In the genomic region with DNA sequence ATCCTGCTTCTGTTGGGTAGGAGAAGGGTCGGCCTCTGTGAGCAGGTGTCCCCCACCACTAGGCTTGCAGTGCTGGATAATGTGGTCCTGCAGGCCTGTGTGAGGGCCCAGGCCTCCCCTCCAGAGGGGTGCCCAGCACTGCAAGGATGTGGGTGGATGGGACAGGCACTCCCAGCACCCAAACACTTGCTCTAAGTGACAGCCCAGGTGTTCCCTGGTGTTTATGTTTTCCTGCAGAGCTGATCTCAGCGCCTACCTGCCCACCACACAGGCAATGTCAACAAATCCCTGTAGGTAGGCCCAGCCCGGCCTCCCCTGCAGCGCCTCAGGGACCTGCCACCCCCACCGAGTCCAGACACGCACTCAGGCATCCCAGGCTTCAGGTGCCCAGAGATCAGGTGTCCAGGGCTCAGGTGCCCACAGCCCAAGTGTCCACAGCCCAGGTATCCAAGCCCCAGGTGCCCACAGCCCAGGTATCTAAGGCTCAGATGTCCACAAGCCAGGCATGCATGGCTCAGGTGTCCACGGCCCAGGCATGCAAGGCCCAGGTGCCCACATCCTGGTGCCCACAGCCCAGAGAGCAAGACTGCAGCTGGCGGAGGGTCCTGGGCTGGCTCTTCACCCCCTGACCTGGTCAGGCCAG, we compare ENCODE assay signal across 13 cellular contexts. TPM values are rescaled to one million over a fixed set of nuclear protein-coding genes. Genes with fewer than 3 reads are reported as not detected.
A peak's percentile ranks its signal among the peaks of the same experiment; 100 is the strongest.
DNase-seq lines count a peak whose midpoint lies in the region; ATAC-seq, FAIRE-seq and TF ChIP-seq lines count a peak whose summit lies in the region.
"Had no signal": no experiment of that assay in that cellular context is flagged by ENCODE, and none has a peak within 500 bp of the region (broad histone marks: within the 10 kb centered on the region; RNA-seq: fewer than 3 reads in every experiment).

No MANE protein-coding gene starts in this region.

- TF ChIP-seq POLR2A in IMR-90 (IDR thresholded peaks at IDR 0.05; ENCODE audit: low read depth, low read length): no peak

- H3K36me3 ChIP-seq in CD8-positive, alpha-beta T cell (ENCODE audit: insufficient read depth, low read length): no peaks in the 10 kb centered on the region
- H3K36me3 ChIP-seq in IMR-90 (ENCODE audit: control insufficient read depth, insufficient read depth, low read length): no peaks in the 10 kb centered on the region
- H3K36me3 ChIP-seq in esophagus (ENCODE audit: control insufficient read depth in 2 of 2, insufficient read depth in 2 of 2, low read length in 1 of 2): no peaks in the 10 kb centered on the region
- H3K36me3 ChIP-seq: right lobe of liver had no signal

- no TSS peak for BruUV-seq in IMR-90 (replicated peaks; lab: Mats Ljungman, UMichigan)

- ATAC-seq in CD8-positive, alpha-beta T cell: no peak
- no peak for ATAC-seq in IMR-90 (ENCODE audit: low read depth)
- ATAC-seq in HG03565 (IDR thresholded peaks at IDR 0.05; ENCODE audit: unreplicated experiment): no peak
- ATAC-seq: PC-3 had no signal

- dilution Hi-C loops in IMR-90 (cut with HindIII; ENCODE audit: low sequenced_read_pairs, unreplicated experiment): no loop called here

- no peak overlapping the region for H3K4me3 ChIP-seq in CD8-positive, alpha-beta T cell (ENCODE audit: low read depth, low read length)
- H3K4me3 ChIP-seq in IMR-90 (ENCODE audit: insufficient read depth, low read depth, low read length): no peak overlapping the region
- no peak overlapping the region for H3K4me3 ChIP-seq in esophagus (ENCODE audit: low read depth in 1 of 2, low read length in 2 of 2)

- in situ Hi-C loops in IMR-90 (cut with MboI; ENCODE audit: low sequenced_read_pairs): no loop called here

- no peak overlapping the region for H3K4ac ChIP-seq in IMR-90 (ENCODE audit: low read depth, low read length)

- no peak overlapping the region for H3K14ac ChIP-seq in IMR-90 (replicated peaks; ENCODE audit: low read depth, low read length)

- H2BK15ac ChIP-seq in IMR-90 (ENCODE audit: low read depth, low read length): no peak overlapping the region

- CTCF ChIA-PET in CD8-positive, alpha-beta T cell (lab: Charles Lee): interaction anchor here (0.6 to 1.2 kb wide), 2 partner anchors 43 to 127 kb away, joined by 3 read pairs; no protein-coding TSS in a partner anchor
- CTCF ChIA-PET in IMR-90 (lab: Yijun Ruan, JAX): interaction anchor here (0.6 kb wide), 1 partner anchor 21 kb away, joined by 3 read pairs; no protein-coding TSS in a partner anchor

- FAIRE-seq in HTR-8/SVneo (lab: Jason Lieb, UNC): no peak
- FAIRE-seq: colon had no signal

- peak overlapping the region; percentile 84 for H3K27ac Mint-ChIP-seq in CD8-positive, alpha-beta T cell
- H3K27ac Mint-ChIP-seq in osteocyte (ENCODE audit: unreplicated experiment): no peak overlapping the region

- no peak for TF ChIP-seq CTCF in CD8-positive, alpha-beta T cell (IDR thresholded peaks at IDR 0.05)
- TF ChIP-seq CTCF in IMR-90 (conservative IDR thresholded peaks at IDR 0.05; ENCODE audit: low read depth, low read length) (no peak), osteocyte (IDR thresholded peaks at IDR 0.05) (no peak)

- no peak overlapping the region for H3K4me2 ChIP-seq in IMR-90 (ENCODE audit: low read depth, low read length)

- POLR2A ChIA-PET in CD8-positive, alpha-beta T cell (lab: Charles Lee): interaction anchor here (1.3 kb wide), 1 partner anchor 23 kb away, joined by 3 read pairs; no protein-coding TSS in a partner anchor
- POLR2A ChIA-PET in IMR-90 (lab: Charles Lee; ENCODE audit: unreplicated experiment): interaction anchor here (0.5 kb wide), 1 partner anchor 178 kb away, joined by 3 read pairs; no protein-coding TSS in a partner anchor

- H3K9ac ChIP-seq in IMR-90 (ENCODE audit: low read depth, low read length): no peak overlapping the region

- H2AK9ac ChIP-seq in IMR-90 (replicated peaks; ENCODE audit: low read depth, low read length, poor library complexity): peak overlapping the region; percentile 28

- no peak overlapping the region for H4K91ac ChIP-seq in IMR-90 (ENCODE audit: insufficient read depth, low read depth, low read length)

- WGBS in IMR-90 (ENCODE audit: extremely low coverage in 2 of 2, insufficient read length in 1 of 2), 2 experiments: 90% methylated on average over 4 of the region's 8 CpGs; no CpG with 5 or more reads in 1 of the 2 experiments
- 80 to 86% methylated on average over 8 of the region's 8 CpGs for WGBS in esophagus, 2 donors

- H3K56ac ChIP-seq in IMR-90 (ENCODE audit: extremely low read depth, insufficient read depth, low read length): no peak overlapping the region

- H3K23ac ChIP-seq in IMR-90 (ENCODE audit: low read depth, low read length): no peak overlapping the region

- peaks cover 38% of the 10 kb centered on the region for H3K4me1 Mint-ChIP-seq in CD8-positive, alpha-beta T cell (ENCODE audit: low read depth)
- peaks cover 30% of the 10 kb centered on the region for H3K4me1 Mint-ChIP-seq in osteocyte (ENCODE audit: unreplicated experiment)

- H3K27me3 ChIP-seq in CD8-positive, alpha-beta T cell (ENCODE audit: insufficient read depth, low read length): no peaks in the 10 kb centered on the region
- H3K27me3 ChIP-seq in IMR-90 (ENCODE audit: control insufficient read depth, insufficient read depth, low read length) (peaks cover 2% of the 10 kb centered on the region; the same call in 1 of the 2 replicates), esophagus (ENCODE audit: control insufficient read depth in 1 of 2, insufficient read depth in 2 of 2, low read length in 2 of 2) (no peaks in the 10 kb centered on the region)
- H3K27me3 ChIP-seq: right lobe of liver had no signal

- no peak overlapping the region for H2AK5ac ChIP-seq in IMR-90 (ENCODE audit: low read depth, low read length)

- H3K27ac ChIP-seq in CD8-positive, alpha-beta T cell (ENCODE audit: low read depth, low read length): no peak overlapping the region
- H3K27ac ChIP-seq in IMR-90 (ENCODE audit: insufficient read depth, low read length) (no peak overlapping the region), esophagus (ENCODE audit: low read depth in 2 of 2, low read length in 1 of 2) (peak overlapping the region; percentile 6 to 66)
- H3K27ac ChIP-seq: right lobe of liver had no signal

- H2BK5ac ChIP-seq in IMR-90 (ENCODE audit: low read depth, low read length, poor library complexity, severe bottlenecking): no peak overlapping the region

- no peak overlapping the region for H3K4me3 Mint-ChIP-seq in CD8-positive, alpha-beta T cell
- H3K4me3 Mint-ChIP-seq in osteocyte (ENCODE audit: unreplicated experiment): no peak overlapping the region

- H2AFZ ChIP-seq in IMR-90 (replicated peaks; ENCODE audit: low read length, poor library complexity): no peak overlapping the region

- H3K18ac ChIP-seq in IMR-90 (ENCODE audit: low read depth, low read length): no peak overlapping the region

- intact Hi-C loops in CD8-positive, alpha-beta T cell (cut with DNase I, micrococcal nuclease): loop anchor here (5.0 kb wide), 2 partner anchors 101 to 126 kb away; no protein-coding TSS in a partner anchor
- intact Hi-C loops in IMR-90 (cut with micrococcal nuclease): no loop called here

- peak in 2 of 7 experiments; percentile 9 to 47 for DNase-seq in CD8-positive, alpha-beta T cell
- DNase-seq in IMR-90: no peak
- DNase-seq in osteocyte (ENCODE audit: extremely low spot score, unreplicated experiment): peak; percentile 80
- no peak for DNase-seq in HTR-8/SVneo (ENCODE audit: insufficient read length, low spot score)
- DNase-seq in DMS153 (lab: John Stamatoyannopoulos, UW): no peak
- DNase-seq in SIG-M5 treated with dmso at 0.1 percent for 504 hours (lab: John Stamatoyannopoulos, UW; ENCODE audit: unreplicated experiment): no peak
- DNase-seq: MM.1S, PC-3, substantia nigra had no signal

- no peak overlapping the region for H2BK20ac ChIP-seq in IMR-90 (ENCODE audit: low read depth, low read length)

- no peaks in the 10 kb centered on the region for H3K9me1 ChIP-seq in IMR-90 (ENCODE audit: insufficient read depth, low read length)

- TF ChIP-seq RAD21 in IMR-90 (IDR thresholded peaks at IDR 0.05; ENCODE audit: low read length): no peak

- no peak overlapping the region for H2BK120ac ChIP-seq in IMR-90 (ENCODE audit: low read depth, low read length)

- H3K9me3 ChIP-seq in CD8-positive, alpha-beta T cell (ENCODE audit: low read length): no peaks in the 10 kb centered on the region
- H3K9me3 ChIP-seq in IMR-90 (ENCODE audit: control insufficient read depth, insufficient read depth, low read length) (no peaks in the 10 kb centered on the region), esophagus (ENCODE audit: control insufficient read depth in 2 of 2, insufficient read depth in 1 of 2, low read depth in 1 of 2, low read length in 1 of 2) (no peaks in the 10 kb centered on the region)
- H3K9me3 ChIP-seq: right lobe of liver had no signal

- no peaks in the 10 kb centered on the region for H4K20me1 ChIP-seq in IMR-90 (ENCODE audit: insufficient read depth, low read length)

- H3K79me1 ChIP-seq in IMR-90 (ENCODE audit: low read depth in 1 of 2, low read length in 2 of 2): no peaks in the 10 kb centered on the region

- H3K36me3 Mint-ChIP-seq in CD8-positive, alpha-beta T cell: no peaks in the 10 kb centered on the region
- no peaks in the 10 kb centered on the region for H3K36me3 Mint-ChIP-seq in osteocyte (ENCODE audit: unreplicated experiment)

- H3K9me3 Mint-ChIP-seq in CD8-positive, alpha-beta T cell: no peaks in the 10 kb centered on the region
- no peaks in the 10 kb centered on the region for H3K9me3 Mint-ChIP-seq in osteocyte (ENCODE audit: unreplicated experiment)

- H4K8ac ChIP-seq in IMR-90 (ENCODE audit: low read depth in 2 of 2, low read length in 2 of 2): no peak overlapping the region

- H4K5ac ChIP-seq in IMR-90 (ENCODE audit: low read depth, low read length): no peak overlapping the region

- no peaks in the 10 kb centered on the region for H3K27me3 Mint-ChIP-seq in CD8-positive, alpha-beta T cell (ENCODE audit: low read depth)
- H3K27me3 Mint-ChIP-seq in osteocyte (ENCODE audit: unreplicated experiment): no peaks in the 10 kb centered on the region

- peaks cover 50% of the 10 kb centered on the region for H3K4me1 ChIP-seq in CD8-positive, alpha-beta T cell (ENCODE audit: insufficient read depth, low read length)
- H3K4me1 ChIP-seq in IMR-90 (ENCODE audit: control insufficient read depth, insufficient read depth, low read length) (no peaks in the 10 kb centered on the region; the same call in 1 of the 2 replicates), esophagus (ENCODE audit: control insufficient read depth in 2 of 2, insufficient read depth in 2 of 2, low read length in 1 of 2) (peaks cover 11 to 25% of the 10 kb centered on the region in 2 donors)
- H3K4me1 ChIP-seq: right lobe of liver had no signal

TF ChIP-seq in IMR-90, 13 proteins besides CTCF, POLR2A, EP300 and RAD21 (continues in another document):
- TF ChIP-seq MXI1 (IDR thresholded peaks at IDR 0.05; ENCODE audit: borderline replicate concordance, low read depth, low read length) (no peak), RCOR1 (IDR thresholded peaks at IDR 0.05; ENCODE audit: insufficient replicate concordance, low read length) (no peak), NFE2L2 (IDR thresholded peaks at IDR 0.05; ENCODE audit: low read depth, low read length) (no peak)

RNA-seq across cellular contexts. Expression of a gene that starts 59.2 kb away (rescaled TPM):
- total RNA-seq in CD8-positive, alpha-beta T cell: not detected
- 0.18 and 0.28 TPM in 2 replicates for total RNA-seq in IMR-90 (2012; rRNA removed)
- polyA plus RNA-seq in IMR-90 (2012; rRNA removed): 0.36 and 0.42 TPM in 2 replicates
- 0.24 and 0.63 TPM in 2 replicates for polyA plus RNA-seq in IMR-90 (2012; cell fraction: cytosol; rRNA removed)
- polyA plus RNA-seq in IMR-90 (2012; cell fraction: nucleus; rRNA removed; ENCODE audit: low replicate concordance): 0.81 and 1.1 TPM in 2 replicates
- 1 to 10 TPM; 2.3 to 3.6 TPM for polyA plus RNA-seq in esophagus
- total RNA-seq in osteocyte: 4.8 and 4.9 TPM in 2 replicates

Comparison
In these comparisons a context has a peak if more than half of its experiments do, and no peak if none do; other contexts are left out.
1. H3K27ac ChIP-seq: peak in esophagus (2 of 2); none in CD8-positive, alpha-beta T cell (single experiment) and IMR-90 (single experiment).